8 cellular contexts compared by ENCODE assay signal in the genomic region with DNA sequence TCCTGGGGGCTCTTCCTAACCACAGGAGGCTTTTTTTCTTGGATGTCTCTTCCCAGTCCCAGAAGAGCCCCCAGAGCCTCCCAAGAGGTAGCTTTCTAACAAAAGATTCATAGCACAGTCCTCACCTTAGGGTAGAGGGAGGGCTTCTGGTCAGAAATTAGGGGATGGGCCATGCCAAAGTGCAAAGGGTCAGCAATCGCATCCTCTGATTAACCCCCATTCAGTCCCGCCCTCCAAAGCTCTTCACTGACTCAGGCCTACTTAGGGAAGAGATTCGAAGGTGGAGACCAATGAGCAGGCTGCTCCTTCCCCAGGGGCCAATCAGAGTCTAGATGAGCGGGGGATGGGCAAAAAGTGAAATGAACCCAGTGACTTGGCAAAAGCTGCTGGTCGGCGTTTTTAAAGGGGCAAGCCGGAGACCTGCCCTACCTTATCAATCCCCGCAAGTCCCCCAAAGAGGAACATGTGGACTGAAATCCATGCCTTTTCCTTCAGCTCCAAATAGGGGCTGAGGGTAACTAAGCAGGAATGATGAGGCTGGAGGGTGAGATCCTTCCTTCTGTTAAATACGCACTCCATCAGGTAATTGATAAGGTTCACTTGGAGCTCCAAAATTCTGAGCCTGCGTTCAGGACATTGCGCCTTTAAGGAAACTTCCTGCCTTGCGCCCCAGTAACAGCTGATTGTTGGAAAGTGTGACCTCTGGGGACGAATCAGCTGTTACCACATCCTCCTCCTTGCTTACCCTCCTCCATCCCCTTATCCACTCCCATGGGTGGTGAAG. TPM values are rescaled to one million over a fixed set of nuclear protein-coding genes. Genes with fewer than 3 reads are reported as not detected.
DNase-seq lines count a peak whose midpoint lies in the region; ATAC-seq and TF ChIP-seq lines count a peak whose summit lies in the region.

No MANE protein-coding gene starts in this region.

- TF ChIP-seq POLR2A in testis (IDR thresholded peaks at IDR 0.05) = no peak

- H3K27me3 Mint-ChIP-seq in HFFc6 (ENCODE audit: insufficient read depth) = peaks cover 11% of the 10 kb centered on the region
- peaks cover 15% of the 10 kb centered on the region for H3K27me3 Mint-ChIP-seq in activated naive CD8-positive, alpha-beta T cell treated with anti-CD3 and anti-CD28 coated beads for 36 hours
- peaks cover 2% of the 10 kb centered on the region for H3K27me3 Mint-ChIP-seq in glutamatergic neuron (ENCODE audit: unreplicated experiment)

- TF ChIP-seq CTCF in HFFc6 (IDR thresholded peaks at IDR 0.05) (no peak), glutamatergic neuron (IDR thresholded peaks at IDR 0.05; ENCODE audit: partially characterized antibody, unreplicated experiment) (no peak), omental fat pad (IDR thresholded peaks at IDR 0.05) (no peak), testis (IDR thresholded peaks at IDR 0.05) (peak in 1 of 3 experiments; percentile 1)

- peak overlapping the region; percentile 73 to 75 for H3K4me3 ChIP-seq in testis

- H3K4me1 ChIP-seq in testis = peaks cover 40% of the 10 kb centered on the region

- DNase-seq in GM04503 (ENCODE audit: low read depth) (peak; percentile 95), HFFc6 (peak; percentile 99), NCI-H1092 (lab: John Stamatoyannopoulos, UW) (peak; percentile 88), glutamatergic neuron (peak; percentile 84), omental fat pad (ENCODE audit: low spot score) (peak; percentile 83), testis (peak; percentile 95)
- peak; percentile 86 for DNase-seq in activated naive CD8-positive, alpha-beta T cell treated with anti-CD3 and anti-CD28 coated beads for 36 hours

- H3K9me3 Mint-ChIP-seq in HFFc6 = no peaks in the 10 kb centered on the region
- no peaks in the 10 kb centered on the region for H3K9me3 Mint-ChIP-seq in activated naive CD8-positive, alpha-beta T cell treated with anti-CD3 and anti-CD28 coated beads for 36 hours
- H3K9me3 Mint-ChIP-seq in glutamatergic neuron (ENCODE audit: unreplicated experiment) = peaks cover 9% of the 10 kb centered on the region

- peak overlapping the region; percentile 92 to 99 for H3K27ac ChIP-seq in testis

- H3K36me3 Mint-ChIP-seq in HFFc6 (ENCODE audit: low read depth) = peaks cover 24% of the 10 kb centered on the region
- no peaks in the 10 kb centered on the region for H3K36me3 Mint-ChIP-seq in activated naive CD8-positive, alpha-beta T cell treated with anti-CD3 and anti-CD28 coated beads for 36 hours
- no peaks in the 10 kb centered on the region for H3K36me3 Mint-ChIP-seq in glutamatergic neuron (ENCODE audit: unreplicated experiment)

- H3K36me3 ChIP-seq in testis (ENCODE audit: low read depth, missing control alignments) = no peaks in the 10 kb centered on the region

- H3K9me3 ChIP-seq in testis = no peaks in the 10 kb centered on the region

- H3K27ac Mint-ChIP-seq in HFFc6 (peak overlapping the region; percentile 100), glutamatergic neuron (ENCODE audit: unreplicated experiment) (peak overlapping the region; percentile 93)
- H3K27ac Mint-ChIP-seq in activated naive CD8-positive, alpha-beta T cell treated with anti-CD3 and anti-CD28 coated beads for 36 hours = peak overlapping the region; percentile 93

- no peaks in the 10 kb centered on the region for H3K27me3 ChIP-seq in testis

- intact Hi-C loops in testis (cut with DNase I; ENCODE audit: low total_unique reads) = no loop called here

- H3K4me3 Mint-ChIP-seq in HFFc6 = peak overlapping the region; percentile 94
- H3K4me3 Mint-ChIP-seq in activated naive CD8-positive, alpha-beta T cell treated with anti-CD3 and anti-CD28 coated beads for 36 hours = peak overlapping the region; percentile 93
- H3K4me3 Mint-ChIP-seq in glutamatergic neuron (ENCODE audit: unreplicated experiment) = peak overlapping the region; percentile 94

- ATAC-seq in SK-N-SH treated with all-trans-retinoic acid at 6 μM for 48 hours = peak; percentile 74
- ATAC-seq in omental fat pad (ENCODE audit: low FRiP score) = peak; percentile 61

- WGBS in testis, 2 donors = 0% methylated on average over 12 to 13 of the region's 13 CpGs

- H3K4me1 Mint-ChIP-seq in HFFc6 (ENCODE audit: low read depth) = peaks cover 34% of the 10 kb centered on the region
- peaks cover 23% of the 10 kb centered on the region for H3K4me1 Mint-ChIP-seq in activated naive CD8-positive, alpha-beta T cell treated with anti-CD3 and anti-CD28 coated beads for 36 hours
- peaks cover 7% of the 10 kb centered on the region for H3K4me1 Mint-ChIP-seq in glutamatergic neuron (ENCODE audit: low read depth, unreplicated experiment)

TF ChIP-seq in SK-N-SH treated with all-trans-retinoic acid at 6 μM for 48 hours, 23 proteins besides CTCF, POLR2A, EP300 and RAD21:
- TF ChIP-seq ARNTL (CRISPR knock-in tag; IDR thresholded peaks at IDR 0.05; ENCODE audit: borderline replicate concordance, low read depth) (no peak), GLIS3 (CRISPR knock-in tag; IDR thresholded peaks at IDR 0.05) (no peak), PPARA (CRISPR knock-in tag; IDR thresholded peaks at IDR 0.05; ENCODE audit: borderline replicate concordance) (no peak), ZNF8 (CRISPR knock-in tag; IDR thresholded peaks at IDR 0.05) (no peak), TCF4 (CRISPR knock-in tag; IDR thresholded peaks at IDR 0.05; ENCODE audit: borderline replicate concordance) (no peak), ZFP3 (CRISPR knock-in tag; IDR thresholded peaks at IDR 0.05) (no peak), ZNF70 (CRISPR knock-in tag; IDR thresholded peaks at IDR 0.05) (peak; percentile 12; the same call in 1 of the 2 replicates)
- TF ChIP-seq, protein P1, sequence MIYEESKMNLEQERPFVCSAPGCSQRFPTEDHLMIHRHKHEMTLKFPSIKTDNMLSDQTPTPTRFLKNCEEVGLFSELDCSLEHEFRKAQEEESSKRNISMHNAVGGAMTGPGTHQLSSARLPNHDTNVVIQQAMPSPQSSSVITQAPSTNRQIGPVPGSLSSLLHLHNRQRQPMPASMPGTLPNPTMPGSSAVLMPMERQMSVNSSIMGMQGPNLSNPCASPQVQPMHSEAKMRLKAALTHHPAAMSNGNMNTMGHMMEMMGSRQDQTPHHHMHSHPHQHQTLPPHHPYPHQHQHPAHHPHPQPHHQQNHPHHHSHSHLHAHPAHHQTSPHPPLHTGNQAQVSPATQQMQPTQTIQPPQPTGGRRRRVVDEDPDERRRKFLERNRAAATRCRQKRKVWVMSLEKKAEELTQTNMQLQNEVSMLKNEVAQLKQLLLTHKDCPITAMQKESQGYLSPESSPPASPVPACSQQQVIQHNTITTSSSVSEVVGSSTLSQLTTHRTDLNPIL (CRISPR knock-in tag; IDR thresholded peaks at IDR 0.05; ENCODE audit: low read depth) = no peak
TF ChIP-seq in SK-N-SH treated with all-trans-retinoic acid at 6 μM for 48 hours: peak in this region for 1.

RNA-seq across cellular contexts. Expression of a gene that starts 6.9 kb away (rescaled TPM):
- 1 to 10 TPM; 2.7 to 3.8 (median 3.2) TPM for total RNA-seq in HFFc6 (2021; fragmentation: NEBNext Ultra II Directional; extraction: Animal tissue kit (Norgen Biotek cat#: 25700))
- total RNA-seq in activated naive CD8-positive, alpha-beta T cell treated with anti-CD3 and anti-CD28 coated beads for 36 hours = under 1 TPM; 0.04 to 0.06 TPM
- 0.96 TPM for total RNA-seq in glutamatergic neuron (ENCODE audit: unreplicated experiment)
- 10 to 100 TPM in 3 of 4 donors, 1 to 10 TPM in 1; 7.1 to 16.5 (median 11.4) TPM for total RNA-seq in omental fat pad
- 1 to 10 TPM; 1.2 to 2.0 TPM for total RNA-seq in testis
- 1.1 TPM for polyA plus RNA-seq in testis (ENCODE audit: insufficient read depth, low read depth, low replicate concordance)

RNA-seq across cellular contexts. Expression of a gene that starts 7.4 kb away (rescaled TPM):
- 10 to 100 TPM; 12.5 to 18.1 (median 13.2) TPM for total RNA-seq in HFFc6 (2021; fragmentation: NEBNext Ultra II Directional; extraction: Animal tissue kit (Norgen Biotek cat#: 25700))
- 10 to 100 TPM; 15.2 to 15.5 TPM for total RNA-seq in activated naive CD8-positive, alpha-beta T cell treated with anti-CD3 and anti-CD28 coated beads for 36 hours
- total RNA-seq in glutamatergic neuron (ENCODE audit: unreplicated experiment) = 13.4 TPM
- 10 to 100 TPM; 39.2 to 71.1 (median 49.8) TPM for total RNA-seq in omental fat pad
- total RNA-seq in testis = 10 to 100 TPM; 58.4 to 71.4 TPM
- 16.9 TPM for polyA plus RNA-seq in testis (ENCODE audit: insufficient read depth, low read depth, low replicate concordance)

RNA-seq across cellular contexts. Expression of a gene that starts 25.6 kb away (rescaled TPM):
- not detected for total RNA-seq in HFFc6 (2021; fragmentation: NEBNext Ultra II Directional; extraction: Animal tissue kit (Norgen Biotek cat#: 25700))
- total RNA-seq in activated naive CD8-positive, alpha-beta T cell treated with anti-CD3 and anti-CD28 coated beads for 36 hours = under 1 TPM; 0.08 to 0.12 TPM
- 0.37 TPM for total RNA-seq in glutamatergic neuron (ENCODE audit: unreplicated experiment)
- 10 to 100 TPM in 2 of 4 donors, 1 to 10 TPM in 2; 6.0 to 28.8 (median 9.1) TPM for total RNA-seq in omental fat pad
- 10 to 100 TPM; 31.7 to 41.9 TPM for total RNA-seq in testis
- polyA plus RNA-seq in testis (ENCODE audit: insufficient read depth, low read depth, low replicate concordance) = 15.3 TPM

RNA-seq across cellular contexts. Expression of a gene that starts 32.4 kb away (rescaled TPM):
- 100 to 1,000 TPM; 224 to 285 (median 248) TPM for total RNA-seq in HFFc6 (2021; fragmentation: NEBNext Ultra II Directional; extraction: Animal tissue kit (Norgen Biotek cat#: 25700))
- total RNA-seq in activated naive CD8-positive, alpha-beta T cell treated with anti-CD3 and anti-CD28 coated beads for 36 hours = 100 to 1,000 TPM; 418 to 428 TPM
- total RNA-seq in glutamatergic neuron (ENCODE audit: unreplicated experiment) = 297 TPM
- 100 to 1,000 TPM; 146 to 215 (median 183) TPM for total RNA-seq in omental fat pad
- total RNA-seq in testis = 100 to 1,000 TPM; 307 to 325 TPM
- 315 TPM for polyA plus RNA-seq in testis (ENCODE audit: insufficient read depth, low read depth, low replicate concordance)

RNA-seq across cellular contexts. Expression of a gene that starts 44.8 kb away (rescaled TPM):
- total RNA-seq in HFFc6 (2021; fragmentation: NEBNext Ultra II Directional; extraction: Animal tissue kit (Norgen Biotek cat#: 25700)) = 10 to 100 TPM; 12.0 to 46.8 (median 13.2) TPM
- 1 to 10 TPM; 1.8 to 4.4 TPM for total RNA-seq in activated naive CD8-positive, alpha-beta T cell treated with anti-CD3 and anti-CD28 coated beads for 36 hours
- 9.7 TPM for total RNA-seq in glutamatergic neuron (ENCODE audit: unreplicated experiment)
- 1,000 to 10,000 TPM in 3 of 4 donors, 100 to 1,000 TPM in 1; 868 to 2,171 (median 1,171) TPM for total RNA-seq in omental fat pad
- total RNA-seq in testis = 1,000 to 10,000 TPM; 1,211 to 2,317 TPM
- 828 TPM for polyA plus RNA-seq in testis (ENCODE audit: insufficient read depth, low read depth, low replicate concordance)

Comparison
In these comparisons a context has a peak if more than half of its experiments do, and no peak if none do; other contexts are left out.
1. Peak in every context shown above with its lines: DNase-seq, ATAC-seq, H3K4me3 ChIP-seq and H3K27ac ChIP-seq.